ENCODE assay signal across 1 cellular context in genomic region chr2:36967236-36967876, GRCh38.
A peak's percentile ranks its signal among the peaks of the same experiment; 100 is the strongest.
TF ChIP-seq lines count a peak whose summit lies in the region.

No MANE protein-coding gene starts in this region.

TF ChIP-seq in HepG2, 621 proteins besides CTCF, POLR2A, EP300 and RAD21 (continued from another document and continues in another):
- peak; percentile 40; the same call in 1 of the 2 replicates for TF ChIP-seq SP5 (CRISPR knock-in tag; IDR thresholded peaks at IDR 0.05; ENCODE audit: borderline replicate concordance, low read depth)
- TF ChIP-seq ZKSCAN1 (IDR thresholded peaks at IDR 0.05; ENCODE audit: low read length), result no peak
- no peak for TF ChIP-seq ZNF569 (CRISPR knock-in tag; IDR thresholded peaks at IDR 0.05; ENCODE audit: borderline replicate concordance)
- TF ChIP-seq ZBTB43 (CRISPR knock-in tag; conservative IDR thresholded peaks at IDR 0.05), result no peak
- no peak for TF ChIP-seq HNRNPLL (IDR thresholded peaks at IDR 0.05; ENCODE audit: low read depth, low read length, poor library complexity, severe bottlenecking)
- TF ChIP-seq, protein P1, sequence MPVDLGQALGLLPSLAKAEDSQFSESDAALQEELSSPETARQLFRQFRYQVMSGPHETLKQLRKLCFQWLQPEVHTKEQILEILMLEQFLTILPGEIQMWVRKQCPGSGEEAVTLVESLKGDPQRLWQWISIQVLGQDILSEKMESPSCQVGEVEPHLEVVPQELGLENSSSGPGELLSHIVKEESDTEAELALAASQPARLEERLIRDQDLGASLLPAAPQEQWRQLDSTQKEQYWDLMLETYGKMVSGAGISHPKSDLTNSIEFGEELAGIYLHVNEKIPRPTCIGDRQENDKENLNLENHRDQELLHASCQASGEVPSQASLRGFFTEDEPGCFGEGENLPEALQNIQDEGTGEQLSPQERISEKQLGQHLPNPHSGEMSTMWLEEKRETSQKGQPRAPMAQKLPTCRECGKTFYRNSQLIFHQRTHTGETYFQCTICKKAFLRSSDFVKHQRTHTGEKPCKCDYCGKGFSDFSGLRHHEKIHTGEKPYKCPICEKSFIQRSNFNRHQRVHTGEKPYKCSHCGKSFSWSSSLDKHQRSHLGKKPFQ (CRISPR knock-in tag; IDR thresholded peaks at IDR 0.05; ENCODE audit: insufficient replicate concordance), result no peak
- no peak for TF ChIP-seq MYC (CRISPR knock-in tag; IDR thresholded peaks at IDR 0.05; ENCODE audit: borderline replicate concordance)
- TF ChIP-seq ZNF776 (CRISPR knock-in tag; IDR thresholded peaks at IDR 0.05), result no peak
- TF ChIP-seq CBX2 (IDR thresholded peaks at IDR 0.05; ENCODE audit: low read depth, low read length), result no peak
- TF ChIP-seq CBX2 (CRISPR knock-in tag; IDR thresholded peaks at IDR 0.05; ENCODE audit: low read depth), result no peak
- TF ChIP-seq DNMT1 (CRISPR knock-in tag; IDR thresholded peaks at IDR 0.05), result no peak
- TF ChIP-seq ZNF33B (CRISPR knock-in tag; IDR thresholded peaks at IDR 0.05), result no peak
- TF ChIP-seq HMG20A (CRISPR knock-in tag; IDR thresholded peaks at IDR 0.05; ENCODE audit: borderline replicate concordance), result peak; percentile 68
- TF ChIP-seq ZNF264 (CRISPR knock-in tag; IDR thresholded peaks at IDR 0.05), result no peak
- TF ChIP-seq, protein P2, sequence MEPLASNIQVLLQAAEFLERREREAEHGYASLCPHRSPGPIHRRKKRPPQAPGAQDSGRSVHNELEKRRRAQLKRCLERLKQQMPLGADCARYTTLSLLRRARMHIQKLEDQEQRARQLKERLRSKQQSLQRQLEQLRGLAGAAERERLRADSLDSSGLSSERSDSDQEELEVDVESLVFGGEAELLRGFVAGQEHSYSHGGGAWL (CRISPR knock-in tag; IDR thresholded peaks at IDR 0.05), result no peak
- TF ChIP-seq ZNF235 (CRISPR knock-in tag; IDR thresholded peaks at IDR 0.05; ENCODE audit: borderline replicate concordance), result no peak
- no peak for TF ChIP-seq ZNF775 (CRISPR knock-in tag; IDR thresholded peaks at IDR 0.05; ENCODE audit: borderline replicate concordance)
- TF ChIP-seq STAG1 (CRISPR knock-in tag; IDR thresholded peaks at IDR 0.05), result no peak
- TF ChIP-seq, protein P3, sequence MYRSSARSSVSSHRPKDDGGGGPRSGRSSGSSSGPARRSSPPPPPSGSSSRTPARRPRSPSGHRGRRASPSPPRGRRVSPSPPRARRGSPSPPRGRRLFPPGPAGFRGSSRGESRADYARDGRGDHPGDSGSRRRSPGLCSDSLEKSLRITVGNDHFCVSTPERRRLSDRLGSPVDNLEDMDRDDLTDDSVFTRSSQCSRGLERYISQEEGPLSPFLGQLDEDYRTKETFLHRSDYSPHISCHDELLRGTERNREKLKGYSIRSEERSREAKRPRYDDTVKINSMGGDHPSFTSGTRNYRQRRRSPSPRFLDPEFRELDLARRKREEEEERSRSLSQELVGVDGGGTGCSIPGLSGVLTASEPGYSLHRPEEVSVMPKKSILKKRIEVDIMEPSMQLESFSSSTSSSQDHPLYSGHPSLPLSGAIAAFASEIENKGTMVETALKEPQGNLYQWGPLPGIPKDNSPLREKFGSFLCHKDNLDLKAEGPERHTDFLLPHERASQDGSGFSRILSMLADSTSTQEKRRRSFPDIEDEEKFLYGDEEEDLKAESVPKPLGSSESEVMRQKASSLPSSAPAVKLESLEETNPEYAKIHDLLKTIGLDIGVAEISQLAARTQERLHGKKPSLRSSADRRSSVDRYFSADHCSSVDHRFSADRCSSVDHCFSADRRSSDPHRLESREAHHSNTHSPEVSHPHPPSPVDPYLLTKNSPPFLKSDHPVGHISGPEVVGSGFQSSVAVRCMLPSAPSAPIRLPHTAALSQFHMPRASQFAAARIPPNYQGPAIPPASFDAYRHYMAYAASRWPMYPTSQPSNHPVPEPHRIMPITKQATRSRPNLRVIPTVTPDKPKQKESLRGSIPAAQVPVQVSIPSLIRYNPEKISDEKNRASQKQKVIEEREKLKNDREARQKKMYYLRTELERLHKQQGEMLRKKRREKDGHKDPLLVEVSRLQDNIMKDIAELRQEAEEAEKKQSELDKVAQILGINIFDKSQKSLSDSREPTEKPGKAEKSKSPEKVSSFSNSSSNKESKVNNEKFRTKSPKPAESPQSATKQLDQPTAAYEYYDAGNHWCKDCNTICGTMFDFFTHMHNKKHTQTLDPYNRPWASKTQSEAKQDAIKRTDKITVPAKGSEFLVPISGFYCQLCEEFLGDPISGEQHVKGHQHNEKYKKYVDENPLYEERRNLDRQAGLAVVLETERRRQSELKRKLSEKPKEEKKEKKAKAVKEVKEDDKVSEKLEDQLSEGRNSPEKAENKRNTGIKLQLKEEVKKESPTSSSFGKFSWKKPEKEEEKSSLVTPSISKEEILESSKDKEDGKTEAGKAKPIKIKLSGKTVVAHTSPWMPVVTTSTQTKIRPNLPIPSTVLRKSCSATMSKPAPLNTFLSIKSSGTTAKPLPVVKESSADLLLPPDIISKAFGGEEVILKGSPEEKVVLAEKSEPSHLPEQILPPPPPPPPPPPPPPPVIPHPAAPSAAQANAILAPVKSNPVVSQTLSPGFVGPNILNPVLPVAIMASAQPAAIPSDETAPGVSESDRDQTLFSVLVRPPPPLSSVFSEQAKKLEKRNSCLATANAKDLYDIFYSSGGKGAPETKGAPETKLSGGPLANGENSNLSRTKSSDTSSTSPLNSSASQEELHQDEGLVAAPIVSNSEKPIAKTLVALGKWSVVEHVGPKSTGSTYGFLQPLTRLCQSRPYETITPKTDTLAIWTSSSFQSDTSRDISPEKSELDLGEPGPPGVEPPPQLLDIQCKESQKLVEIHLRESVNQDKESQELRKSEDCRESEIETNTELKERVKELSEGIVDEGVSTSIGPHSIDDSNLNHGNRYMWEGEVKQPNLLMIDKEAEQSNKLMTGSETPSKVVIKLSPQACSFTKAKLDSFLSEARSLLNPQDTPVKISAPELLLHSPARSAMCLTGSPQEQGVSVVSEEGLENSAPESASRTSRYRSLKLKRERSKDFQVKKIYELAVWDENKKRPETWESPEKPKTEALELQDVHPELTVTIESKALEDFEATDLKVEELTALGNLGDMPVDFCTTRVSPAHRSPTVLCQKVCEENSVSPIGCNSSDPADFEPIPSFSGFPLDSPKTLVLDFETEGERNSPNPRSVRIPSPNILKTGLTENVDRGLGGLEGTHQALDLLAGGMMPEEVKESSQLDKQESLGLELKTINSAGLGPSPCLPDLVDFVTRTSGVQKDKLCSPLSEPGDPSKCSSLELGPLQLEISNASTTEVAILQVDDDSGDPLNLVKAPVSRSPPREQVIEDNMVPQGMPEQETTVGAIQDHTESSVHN (CRISPR knock-in tag; IDR thresholded peaks at IDR 0.05), result no peak
- no peak for TF ChIP-seq CREB3 (CRISPR knock-in tag; IDR thresholded peaks at IDR 0.05)
- TF ChIP-seq NFIC (IDR thresholded peaks at IDR 0.05; ENCODE audit: low read length), result 0 out of 2 replicates have a peak, but pooled peaks have one; percentile 30
- peak; percentile 59 for TF ChIP-seq ASH2L (IDR thresholded peaks at IDR 0.05; ENCODE audit: insufficient read length, low read depth, low read length)
- no peak for TF ChIP-seq ZSCAN25 (CRISPR knock-in tag; IDR thresholded peaks at IDR 0.05)
- no peak for TF ChIP-seq ZNF362 (CRISPR knock-in tag; IDR thresholded peaks at IDR 0.05; ENCODE audit: borderline replicate concordance)
- no peak for TF ChIP-seq ZNF883 (CRISPR knock-in tag; IDR thresholded peaks at IDR 0.05; ENCODE audit: not compliant biosample characterization)
- TF ChIP-seq NBN (conservative IDR thresholded peaks at IDR 0.05), result no peak
- TF ChIP-seq, protein P4, sequence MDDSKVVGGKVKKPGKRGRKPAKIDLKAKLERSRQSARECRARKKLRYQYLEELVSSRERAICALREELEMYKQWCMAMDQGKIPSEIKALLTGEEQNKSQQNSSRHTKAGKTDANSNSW (CRISPR knock-in tag; IDR thresholded peaks at IDR 0.05; ENCODE audit: borderline replicate concordance), result no peak
- TF ChIP-seq ADNP (CRISPR knock-in tag; IDR thresholded peaks at IDR 0.05), result no peak
- TF ChIP-seq WIZ (CRISPR knock-in tag; IDR thresholded peaks at IDR 0.05), result no peak
- TF ChIP-seq, protein P5, sequence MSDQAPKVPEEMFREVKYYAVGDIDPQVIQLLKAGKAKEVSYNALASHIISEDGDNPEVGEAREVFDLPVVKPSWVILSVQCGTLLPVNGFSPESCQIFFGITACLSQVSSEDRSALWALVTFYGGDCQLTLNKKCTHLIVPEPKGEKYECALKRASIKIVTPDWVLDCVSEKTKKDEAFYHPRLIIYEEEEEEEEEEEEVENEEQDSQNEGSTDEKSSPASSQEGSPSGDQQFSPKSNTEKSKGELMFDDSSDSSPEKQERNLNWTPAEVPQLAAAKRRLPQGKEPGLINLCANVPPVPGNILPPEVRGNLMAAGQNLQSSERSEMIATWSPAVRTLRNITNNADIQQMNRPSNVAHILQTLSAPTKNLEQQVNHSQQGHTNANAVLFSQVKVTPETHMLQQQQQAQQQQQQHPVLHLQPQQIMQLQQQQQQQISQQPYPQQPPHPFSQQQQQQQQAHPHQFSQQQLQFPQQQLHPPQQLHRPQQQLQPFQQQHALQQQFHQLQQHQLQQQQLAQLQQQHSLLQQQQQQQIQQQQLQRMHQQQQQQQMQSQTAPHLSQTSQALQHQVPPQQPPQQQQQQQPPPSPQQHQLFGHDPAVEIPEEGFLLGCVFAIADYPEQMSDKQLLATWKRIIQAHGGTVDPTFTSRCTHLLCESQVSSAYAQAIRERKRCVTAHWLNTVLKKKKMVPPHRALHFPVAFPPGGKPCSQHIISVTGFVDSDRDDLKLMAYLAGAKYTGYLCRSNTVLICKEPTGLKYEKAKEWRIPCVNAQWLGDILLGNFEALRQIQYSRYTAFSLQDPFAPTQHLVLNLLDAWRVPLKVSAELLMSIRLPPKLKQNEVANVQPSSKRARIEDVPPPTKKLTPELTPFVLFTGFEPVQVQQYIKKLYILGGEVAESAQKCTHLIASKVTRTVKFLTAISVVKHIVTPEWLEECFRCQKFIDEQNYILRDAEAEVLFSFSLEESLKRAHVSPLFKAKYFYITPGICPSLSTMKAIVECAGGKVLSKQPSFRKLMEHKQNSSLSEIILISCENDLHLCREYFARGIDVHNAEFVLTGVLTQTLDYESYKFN (CRISPR knock-in tag; conservative IDR thresholded peaks at IDR 0.05), result peak; percentile 88
- no peak for TF ChIP-seq FOXC1 (CRISPR knock-in tag; IDR thresholded peaks at IDR 0.05; ENCODE audit: borderline replicate concordance)
- TF ChIP-seq ATF3 (CRISPR knock-in tag; IDR thresholded peaks at IDR 0.05), result no peak
- TF ChIP-seq CEBPG (CRISPR knock-in tag; IDR thresholded peaks at IDR 0.05), result no peak
- TF ChIP-seq JARID2 (CRISPR knock-in tag; IDR thresholded peaks at IDR 0.05; ENCODE audit: insufficient replicate concordance), result no peak
- no peak for TF ChIP-seq HNRNPL (IDR thresholded peaks at IDR 0.05; ENCODE audit: low read depth, low read length)
- TF ChIP-seq KAT8 (CRISPR knock-in tag; IDR thresholded peaks at IDR 0.05), result peak; percentile 48; the same call in 1 of the 2 replicates
- TF ChIP-seq, protein P6, sequence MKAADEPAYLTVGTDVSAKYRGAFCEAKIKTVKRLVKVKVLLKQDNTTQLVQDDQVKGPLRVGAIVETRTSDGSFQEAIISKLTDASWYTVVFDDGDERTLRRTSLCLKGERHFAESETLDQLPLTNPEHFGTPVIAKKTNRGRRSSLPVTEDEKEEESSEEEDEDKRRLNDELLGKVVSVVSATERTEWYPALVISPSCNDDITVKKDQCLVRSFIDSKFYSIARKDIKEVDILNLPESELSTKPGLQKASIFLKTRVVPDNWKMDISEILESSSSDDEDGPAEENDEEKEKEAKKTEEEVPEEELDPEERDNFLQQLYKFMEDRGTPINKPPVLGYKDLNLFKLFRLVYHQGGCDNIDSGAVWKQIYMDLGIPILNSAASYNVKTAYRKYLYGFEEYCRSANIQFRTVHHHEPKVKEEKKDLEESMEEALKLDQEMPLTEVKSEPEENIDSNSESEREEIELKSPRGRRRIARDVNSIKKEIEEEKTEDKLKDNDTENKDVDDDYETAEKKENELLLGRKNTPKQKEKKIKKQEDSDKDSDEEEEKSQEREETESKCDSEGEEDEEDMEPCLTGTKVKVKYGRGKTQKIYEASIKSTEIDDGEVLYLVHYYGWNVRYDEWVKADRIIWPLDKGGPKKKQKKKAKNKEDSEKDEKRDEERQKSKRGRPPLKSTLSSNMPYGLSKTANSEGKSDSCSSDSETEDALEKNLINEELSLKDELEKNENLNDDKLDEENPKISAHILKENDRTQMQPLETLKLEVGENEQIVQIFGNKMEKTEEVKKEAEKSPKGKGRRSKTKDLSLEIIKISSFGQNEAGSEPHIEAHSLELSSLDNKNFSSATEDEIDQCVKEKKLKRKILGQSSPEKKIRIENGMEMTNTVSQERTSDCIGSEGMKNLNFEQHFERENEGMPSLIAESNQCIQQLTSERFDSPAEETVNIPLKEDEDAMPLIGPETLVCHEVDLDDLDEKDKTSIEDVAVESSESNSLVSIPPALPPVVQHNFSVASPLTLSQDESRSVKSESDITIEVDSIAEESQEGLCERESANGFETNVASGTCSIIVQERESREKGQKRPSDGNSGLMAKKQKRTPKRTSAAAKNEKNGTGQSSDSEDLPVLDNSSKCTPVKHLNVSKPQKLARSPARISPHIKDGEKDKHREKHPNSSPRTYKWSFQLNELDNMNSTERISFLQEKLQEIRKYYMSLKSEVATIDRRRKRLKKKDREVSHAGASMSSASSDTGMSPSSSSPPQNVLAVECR (CRISPR knock-in tag; IDR thresholded peaks at IDR 0.05; ENCODE audit: borderline replicate concordance), result no peak
- TF ChIP-seq NKX3-1 (CRISPR knock-in tag; IDR thresholded peaks at IDR 0.05), result 0 out of 2 replicates have a peak, but pooled peaks have one; percentile 7
- TF ChIP-seq ARNT2 (CRISPR knock-in tag; IDR thresholded peaks at IDR 0.05; ENCODE audit: low read depth), result no peak
- no peak; the same call in 1 of the 2 replicates for TF ChIP-seq GFI1 (CRISPR knock-in tag; IDR thresholded peaks at IDR 0.05; ENCODE audit: borderline replicate concordance)
